In genomic region chr12:44551631-44552030, GRCh38 we compare ENCODE assay signal across 21 cellular contexts.
"Had no signal": no experiment of that assay in that cellular context is flagged by ENCODE, and none has a peak within 500 bp of the region (broad histone marks: within the 10 kb centered on the region; RNA-seq: fewer than 3 reads in every experiment).

No MANE protein-coding gene starts in this region.

- H3K27me3 Mint-ChIP-seq: activated CD4-positive, alpha-beta T cell treated with anti-CD3 and anti-CD28 coated beads for 36 hours; activated T-cell treated with anti-CD3 and anti-CD28 coated beads, Interleukin-2, amount 50 U/mL, for 24 hours; effector memory CD8-positive, alpha-beta T cell; natural killer cell treated with Interleukin-12 subunit alpha and Interleukin-12 subunit beta and Interleukin-15 and Interleukin-18, amount 100 ng/mL, for 72 hours; stimulated activated naive B cell treated with anti-CD40 and anti-IgM and Interleukin-4, amounts not matched to agents 10 μg/mL and 1 μg/mL and 100 μg/mL, for 72 hours; T-cell had no signal

- H3K36me3 Mint-ChIP-seq: natural killer cell treated with Interleukin-12 subunit alpha and Interleukin-12 subunit beta and Interleukin-15 and Interleukin-18, amount 100 ng/mL, for 72 hours; stimulated activated naive B cell treated with anti-CD40 and anti-IgM and Interleukin-4, amounts not matched to agents 10 μg/mL and 1 μg/mL and 100 μg/mL, for 72 hours had no signal

- ATAC-seq: activated CD4-positive, alpha-beta T cell treated with anti-CD3 and anti-CD28 coated beads for 36 hours; effector memory CD8-positive, alpha-beta T cell; gastrocnemius medialis; mucosa of descending colon; natural killer cell treated with Interleukin-12 subunit alpha and Interleukin-12 subunit beta and Interleukin-15 and Interleukin-18, amount 100 ng/mL, for 72 hours; right cardiac atrium; stimulated activated naive B cell treated with anti-CD40 and anti-IgM and Interleukin-4, amounts not matched to agents 10 μg/mL and 1 μg/mL and 100 μg/mL, for 72 hours; T-cell had no signal

- DNase-seq: activated CD4-positive, alpha-beta T cell treated with anti-CD3 and anti-CD28 coated beads for 36 hours; activated CD4-positive, CD25-positive, alpha-beta regulatory T cell; activated CD8-positive, alpha-beta memory T cell treated with anti-CD3 and anti-CD28 coated beads, Interleukin-2, amount 50 U/mL, for 48 hours; activated gamma-delta T cell; activated naive CD4-positive, alpha-beta T cell treated with anti-CD3 and anti-CD28 coated beads, Interleukin-2, amount 50 U/mL, for 16 hours; activated T-cell treated with anti-CD3 and anti-CD28 coated beads, Interleukin-2, amount 50 U/mL, for 24 hours; brain microvascular endothelial cell; cortex of kidney; effector memory CD8-positive, alpha-beta T cell; erythroblast; gastrocnemius medialis; glutamatergic neuron; left ventricle myocardium inferior; mucosa of descending colon; posterior cingulate gyrus; right cardiac atrium; stimulated activated CD4-positive, alpha-beta T cell treated with anti-CD3 and anti-CD28 coated beads, Interleukin-15, amount 100 ng/mL, for 24 hours; stimulated activated CD4-positive, alpha-beta T cell treated with anti-CD3 and anti-CD28 coated beads, Interleukin-2, amount 100 ng/mL, for 24 hours; stimulated activated naive B cell treated with anti-CD40 and anti-IgM and Interleukin-4, amounts not matched to agents 10 μg/mL and 1 μg/mL and 100 μg/mL, for 72 hours; T-cell had no signal

- H3K9me3 Mint-ChIP-seq: activated T-cell treated with anti-CD3 and anti-CD28 coated beads, Interleukin-2, amount 50 U/mL, for 24 hours; effector memory CD8-positive, alpha-beta T cell; T-cell had no signal

- H3K4me1 Mint-ChIP-seq: stimulated activated naive B cell treated with anti-CD40 and anti-IgM and Interleukin-4, amounts not matched to agents 10 μg/mL and 1 μg/mL and 100 μg/mL, for 72 hours had no signal

- H3K4me3 Mint-ChIP-seq: activated CD4-positive, alpha-beta T cell treated with anti-CD3 and anti-CD28 coated beads for 36 hours; activated T-cell treated with anti-CD3 and anti-CD28 coated beads, Interleukin-2, amount 50 U/mL, for 24 hours; effector memory CD8-positive, alpha-beta T cell; natural killer cell treated with Interleukin-12 subunit alpha and Interleukin-12 subunit beta and Interleukin-15 and Interleukin-18, amount 100 ng/mL, for 72 hours; stimulated activated naive B cell treated with anti-CD40 and anti-IgM and Interleukin-4, amounts not matched to agents 10 μg/mL and 1 μg/mL and 100 μg/mL, for 72 hours; T-cell had no signal

- H3K27ac Mint-ChIP-seq: activated CD4-positive, alpha-beta T cell treated with anti-CD3 and anti-CD28 coated beads for 36 hours; activated T-cell treated with anti-CD3 and anti-CD28 coated beads, Interleukin-2, amount 50 U/mL, for 24 hours; effector memory CD8-positive, alpha-beta T cell; natural killer cell treated with Interleukin-12 subunit alpha and Interleukin-12 subunit beta and Interleukin-15 and Interleukin-18, amount 100 ng/mL, for 72 hours; stimulated activated naive B cell treated with anti-CD40 and anti-IgM and Interleukin-4, amounts not matched to agents 10 μg/mL and 1 μg/mL and 100 μg/mL, for 72 hours; T-cell had no signal
